Comparison of ENCODE assay signal across 24 cellular contexts in the genomic region with DNA sequence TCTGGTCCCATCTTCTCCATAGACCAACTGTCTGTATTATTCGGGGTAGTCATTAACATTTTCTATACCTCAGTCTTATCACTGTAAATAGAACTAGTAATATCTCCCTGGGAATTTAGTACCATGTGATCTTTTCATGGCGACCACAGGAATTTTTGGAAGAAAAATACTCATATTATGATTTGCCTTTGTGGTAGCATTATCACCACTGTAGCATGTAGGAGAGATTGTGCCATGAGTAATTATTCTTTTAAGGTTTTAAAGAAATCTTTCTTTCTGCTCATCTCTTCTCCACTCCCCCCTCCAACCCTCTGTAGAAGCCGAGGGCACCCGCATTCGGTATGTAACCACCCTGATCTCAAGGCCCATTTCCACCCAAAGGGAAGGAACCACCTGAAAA. TPM values are rescaled to one million over a fixed set of nuclear protein-coding genes. Genes with fewer than 3 reads are reported as not detected.
DNase-seq lines count a peak whose midpoint lies in the region; ATAC-seq and TF ChIP-seq lines count a peak whose summit lies in the region.
"Had no signal": no experiment of that assay in that cellular context is flagged by ENCODE, and none has a peak within 500 bp of the region (broad histone marks: within the 10 kb centered on the region; RNA-seq: fewer than 3 reads in every experiment).

No MANE protein-coding gene starts in this region.

- DNase-seq in A172 (ENCODE audit: low spot score) (peak; percentile 67), HT1080 (ENCODE audit: low read depth) (peak; percentile 34), astrocyte of the cerebellum (ENCODE audit: low read depth) (peak; percentile 20), fibroblast of villous mesenchyme (ENCODE audit: low read depth) (peak; percentile 42), mesenteric fat pad (ENCODE audit: low spot score) (no peak), SW 1271 (lab: John Stamatoyannopoulos, UW) (no peak), GM19238 (ENCODE audit: insufficient read length, low spot score) (no peak)
- DNase-seq: BE2C; CD4-positive, CD25-positive, alpha-beta regulatory T cell; COR-L47; DMS 273 treated with DMSO at 0.1 percent for 48 hours; DND-41; GF-D8; GOT3; KBM-7; NCI-H1417; NCI-H187; NCI-H2107; NCI-H510A; NCI-H774; SHP77 had no signal

- TF ChIP-seq CTCF in astrocyte of the cerebellum (IDR thresholded peaks at IDR 0.05; ENCODE audit: low read depth, low read length, missing control alignments), result no peak
- no peak for TF ChIP-seq CTCF in fibroblast of villous mesenchyme (IDR thresholded peaks at IDR 0.05; ENCODE audit: insufficient read depth, low read depth, low read length)

- ATAC-seq in GM21360 (IDR thresholded peaks at IDR 0.05; ENCODE audit: unreplicated experiment), result no peak
- ATAC-seq: HCT116 had no signal

- in situ Hi-C loops in astrocyte of the cerebellum (cut with HindIII; ENCODE audit: low sequenced_read_pairs), result no loop called here

- H3K4me3 ChIP-seq in astrocyte of the cerebellum (ENCODE audit: low read depth, low read length), result no peak overlapping the region
- H3K4me3 ChIP-seq in fibroblast of villous mesenchyme (ENCODE audit: low read depth, low read length), result no peak overlapping the region

RNA-seq across cellular contexts. Expression of a gene that starts 25.0 kb away (rescaled TPM):
- total RNA-seq in A172 (2014; rRNA removed; shearing (Covaris generic)), result 10.8 and 11.0 TPM in 2 replicates
- total RNA-seq in HT1080 (2014; rRNA removed; shearing (Covaris generic)), result 8.2 and 8.8 TPM in 2 replicates
- polyA plus RNA-seq in HT1080 (2015; cell fraction: cytosol; rRNA removed), result 6.2 and 7.4 TPM in 2 replicates
- 5.9 and 6.4 TPM in 2 replicates for polyA plus RNA-seq in HT1080 (2015; cell fraction: nucleus; rRNA removed)
- total RNA-seq in fibroblast of villous mesenchyme (6.1 and 8.2 TPM in 2 replicates), mesenteric fat pad (not detected)
- total RNA-seq: OCI-LY7 had no signal

Comparison
In these comparisons a context has a peak if more than half of its experiments do, and no peak if none do; other contexts are left out.
1. DNase-seq: peak in A172 (single experiment), HT1080 (single experiment), astrocyte of the cerebellum (single experiment) and fibroblast of villous mesenchyme (single experiment); none in mesenteric fat pad (single experiment), SW 1271 (0 of 2) and GM19238 (single experiment).